In genomic region chr2:130391872-130392670, GRCh38 we compare ENCODE assay signal across 8 cellular contexts. TPM values are rescaled to one million over a fixed set of nuclear protein-coding genes. Genes with fewer than 3 reads are reported as not detected.
DNase-seq lines count a peak whose midpoint lies in the region; ATAC-seq and TF ChIP-seq lines count a peak whose summit lies in the region.

No MANE protein-coding gene starts in this region.

- H3F3A ChIP-seq in SU-DHL-6 (ENCODE audit: insufficient read depth) = no peaks in the 10 kb centered on the region

- no peaks in the 10 kb centered on the region for H4K20me1 ChIP-seq in SU-DHL-6 (ENCODE audit: low read depth, low read length)

- no peaks in the 10 kb centered on the region for H3K9me3 Mint-ChIP-seq in activated T-cell treated with anti-CD3 and anti-CD28 coated beads, Interleukin-2, amount 50 U/mL, for 4 hours

- H3K9me2 ChIP-seq in SU-DHL-6 (replicated peaks; ENCODE audit: insufficient read depth, low read length) = no peaks in the 10 kb centered on the region

- H3K36me3 ChIP-seq in SU-DHL-6 (ENCODE audit: low read length) = no peaks in the 10 kb centered on the region

- no peak for DNase-seq in activated T-cell treated with anti-CD3 and anti-CD28 coated beads, Interleukin-2, amount 50 U/mL, for 4 hours
- no peak for DNase-seq in activated T-cell treated with anti-CD3 and anti-CD28 coated beads, Interleukin-2, amount 50 U/mL, for 1 hour
- no peak for DNase-seq in fibroblast of mammary gland (ENCODE audit: low read depth)
- DNase-seq in omental fat pad (ENCODE audit: low spot score) = no peak
- no peak for DNase-seq in GDM1 (lab: John Stamatoyannopoulos, UW)

- no peaks in the 10 kb centered on the region for H3K36me3 Mint-ChIP-seq in activated T-cell treated with anti-CD3 and anti-CD28 coated beads, Interleukin-2, amount 50 U/mL, for 4 hours (ENCODE audit: insufficient read depth)

- no peak for ATAC-seq in activated T-cell treated with anti-CD3 and anti-CD28 coated beads, Interleukin-2, amount 50 U/mL, for 4 hours
- peak; percentile 40 for ATAC-seq in omental fat pad (ENCODE audit: low FRiP score)
- ATAC-seq in GM18858 (IDR thresholded peaks at IDR 0.05; ENCODE audit: unreplicated experiment) = no peak
- no peak for ATAC-seq in HG02981 (IDR thresholded peaks at IDR 0.05; ENCODE audit: unreplicated experiment)

- H3K27ac ChIP-seq in SU-DHL-6 (ENCODE audit: low read depth, low read length) = no peak overlapping the region

- H2AFZ ChIP-seq in SU-DHL-6 (ENCODE audit: low read depth, low read length, severe bottlenecking) = no peak overlapping the region

- peaks cover 6% of the 10 kb centered on the region for H3K4me1 Mint-ChIP-seq in activated T-cell treated with anti-CD3 and anti-CD28 coated beads, Interleukin-2, amount 50 U/mL, for 4 hours (ENCODE audit: low read depth)

- H3K27me3 Mint-ChIP-seq in activated T-cell treated with anti-CD3 and anti-CD28 coated beads, Interleukin-2, amount 50 U/mL, for 4 hours (ENCODE audit: low read depth) = peaks cover 10% of the 10 kb centered on the region

- no peaks in the 10 kb centered on the region for H3K27me3 ChIP-seq in SU-DHL-6 (ENCODE audit: low read length)

- no peaks in the 10 kb centered on the region for H3K79me2 ChIP-seq in SU-DHL-6 (ENCODE audit: insufficient read depth, low read length)

- H3K9ac ChIP-seq in SU-DHL-6 (ENCODE audit: low read length) = no peak overlapping the region

- H3K9me3 ChIP-seq in SU-DHL-6 (ENCODE audit: insufficient read depth, low read length) = no peaks in the 10 kb centered on the region

- H3K4me3 Mint-ChIP-seq in activated T-cell treated with anti-CD3 and anti-CD28 coated beads, Interleukin-2, amount 50 U/mL, for 4 hours = peak overlapping the region; percentile 82

- H3K4me3 ChIP-seq in SU-DHL-6 (ENCODE audit: insufficient read depth, low read length, poor library complexity, severe bottlenecking) (no peak overlapping the region), fibroblast of mammary gland (ENCODE audit: control insufficient read depth, low read depth, low read length) (peak overlapping the region; percentile 67)

- peak overlapping the region; percentile 43 for H3K4me2 ChIP-seq in SU-DHL-6 (ENCODE audit: low read depth, low read length, poor library complexity, severe bottlenecking)

- TF ChIP-seq CTCF in SU-DHL-6 (IDR thresholded peaks at IDR 0.05; ENCODE audit: insufficient read depth, low read length, poor library complexity, severe bottlenecking) (no peak), fibroblast of mammary gland (conservative IDR thresholded peaks at IDR 0.05; ENCODE audit: control insufficient read depth, insufficient read depth, low read depth, low read length) (no peak), omental fat pad (IDR thresholded peaks at IDR 0.05) (no peak)

RNA-seq across cellular contexts. Expression of gene PTPN18, which starts 36.2 kb away (rescaled TPM):
- 10 to 100 TPM; 26.6 to 30.4 (median 30.0) TPM for total RNA-seq in activated T-cell treated with anti-CD3 and anti-CD28 coated beads, Interleukin-2, amount 50 U/mL, for 4 hours
- 100 to 1,000 TPM in 1 of 4 donors, 10 to 100 TPM in 3; 43.1 to 104 (median 57.0) TPM for total RNA-seq in omental fat pad

RNA-seq across cellular contexts. Expression of gene IMP4, which starts 49.4 kb away (rescaled TPM):
- total RNA-seq in activated T-cell treated with anti-CD3 and anti-CD28 coated beads, Interleukin-2, amount 50 U/mL, for 4 hours = 100 to 1,000 TPM; 316 to 326 (median 319) TPM
- 100 to 1,000 TPM; 102 to 221 (median 130) TPM for total RNA-seq in omental fat pad
